ENCODE assay signal across 8 cellular contexts in genomic region chr11:65778901-65779668, GRCh38. TPM values are rescaled to one million over a fixed set of nuclear protein-coding genes. Genes with fewer than 3 reads are reported as not detected.
A peak's percentile ranks its signal among the peaks of the same experiment; 100 is the strongest.
DNase-seq lines count a peak whose midpoint lies in the region; ATAC-seq and TF ChIP-seq lines count a peak whose summit lies in the region.

No MANE protein-coding gene starts in this region.

- no peak overlapping the region for H3K27ac ChIP-seq in DOHH2 (ENCODE audit: low read depth, low read length)
- no peak overlapping the region for H3K27ac ChIP-seq in Peyer's patch

- H3K9me3 ChIP-seq in DOHH2 (ENCODE audit: control insufficient read depth, insufficient read depth, low read length), result no peaks in the 10 kb centered on the region
- no peaks in the 10 kb centered on the region for H3K9me3 ChIP-seq in Peyer's patch

- DNase-seq in Peyer's patch (peak in 1 of 3 donors; percentile 8), epithelial cell of proximal tubule (ENCODE audit: low read depth) (no peak), progenitor cell of endocrine pancreas (ENCODE audit: low spot score, unreplicated experiment) (no peak), NCI-H82 treated with DMSO at 0.1 percent for 48 hours (lab: John Stamatoyannopoulos, UW; ENCODE audit: unreplicated experiment) (no peak), anterior cingulate cortex (lab: John Stamatoyannopoulos, UW) (no peak), cerebellar nuclear complex (lab: John Stamatoyannopoulos, UW) (no peak)

- ATAC-seq in HG03196 (IDR thresholded peaks at IDR 0.05; ENCODE audit: unreplicated experiment), result no peak

- no peaks in the 10 kb centered on the region for H3K9me3 Mint-ChIP-seq in progenitor cell of endocrine pancreas (ENCODE audit: low read depth)

- H3K4me3 ChIP-seq in DOHH2 (ENCODE audit: low read length) (peak overlapping the region; percentile 84), Peyer's patch (peak overlapping the region; percentile 86 to 96 (median 94)), epithelial cell of proximal tubule (ENCODE audit: low read depth, low read length) (peak overlapping the region; percentile 77)

- H3K4me1 ChIP-seq in DOHH2 (ENCODE audit: control insufficient read depth, low read length) (peaks cover 20% of the 10 kb centered on the region), Peyer's patch (peaks cover 0 to 19% (median 11%) of the 10 kb centered on the region in 4 donors)

- H3K4me2 ChIP-seq in DOHH2 (ENCODE audit: low read length), result peak overlapping the region; percentile 90

- H3K27me3 Mint-ChIP-seq in progenitor cell of endocrine pancreas, result peaks cover 10% of the 10 kb centered on the region

- H3K36me3 ChIP-seq in DOHH2 (ENCODE audit: control insufficient read depth, low read length), result peaks cover 38% of the 10 kb centered on the region
- H3K36me3 ChIP-seq in Peyer's patch, result peaks cover 0 to 22% (median 0%) of the 10 kb centered on the region in 3 donors

- H4K20me1 ChIP-seq in DOHH2 (ENCODE audit: control insufficient read depth, insufficient read depth, low read depth, low read length), result peaks cover 15% of the 10 kb centered on the region

- H3F3A ChIP-seq in DOHH2 (ENCODE audit: control insufficient read depth, insufficient read depth), result no peaks in the 10 kb centered on the region

- H3K27me3 ChIP-seq in DOHH2 (ENCODE audit: control insufficient read depth, low read length) (peaks cover 12% of the 10 kb centered on the region; the same call in 1 of the 2 replicates), Peyer's patch (no peaks in the 10 kb centered on the region)

- peaks cover 4% of the 10 kb centered on the region for H3K4me1 Mint-ChIP-seq in progenitor cell of endocrine pancreas (ENCODE audit: low read depth)

- no peaks in the 10 kb centered on the region for H3K36me3 Mint-ChIP-seq in progenitor cell of endocrine pancreas (ENCODE audit: insufficient read depth)

- TF ChIP-seq POLR2A in Peyer's patch (IDR thresholded peaks at IDR 0.05), result no peak

- H3K27ac Mint-ChIP-seq in progenitor cell of endocrine pancreas, result no peak overlapping the region

- H3K4me3 Mint-ChIP-seq in progenitor cell of endocrine pancreas (ENCODE audit: low read depth), result peak overlapping the region; percentile 60

- peaks cover 39% of the 10 kb centered on the region for H3K79me2 ChIP-seq in DOHH2 (ENCODE audit: control insufficient read depth, low read length)

- no peaks in the 10 kb centered on the region for H3K9me2 ChIP-seq in DOHH2 (replicated peaks; ENCODE audit: control insufficient read depth, low read length)

- TF ChIP-seq CTCF in DOHH2 (IDR thresholded peaks at IDR 0.05; ENCODE audit: low read depth, low read length, poor library complexity, severe bottlenecking) (no peak), Peyer's patch (IDR thresholded peaks at IDR 0.05) (no peak), epithelial cell of proximal tubule (conservative IDR thresholded peaks at IDR 0.05; ENCODE audit: low read depth, low read length) (no peak), progenitor cell of endocrine pancreas (IDR thresholded peaks at IDR 0.05; ENCODE audit: unreplicated experiment) (no peak)

RNA-seq across cellular contexts. Expression of gene AP5B1, which starts 1.7 kb away (rescaled TPM):
- 10 to 100 TPM; 14.9 to 35.8 (median 35.0) TPM for total RNA-seq in Peyer's patch
- total RNA-seq in epithelial cell of proximal tubule, result 14.0 and 17.9 TPM in 2 replicates
- total RNA-seq in progenitor cell of endocrine pancreas, result 18.4 and 19.3 TPM in 2 replicates

RNA-seq across cellular contexts. Expression of gene OVOL1, which starts 7.8 kb away (rescaled TPM):
- 10 to 100 TPM; 14.9 to 33.2 (median 29.8) TPM for total RNA-seq in Peyer's patch
- 4.8 and 12.5 TPM in 2 replicates for total RNA-seq in epithelial cell of proximal tubule
- total RNA-seq in progenitor cell of endocrine pancreas, result 12.4 and 12.7 TPM in 2 replicates

RNA-seq across cellular contexts. Expression of gene SNX32, which starts 54.7 kb away (rescaled TPM):
- total RNA-seq in Peyer's patch (1 to 10 TPM in 3 of 4 donors, not detected in 1; 1.7 to 6.7 (median 6.4) TPM), epithelial cell of proximal tubule (2.1 TPM in 1 of 2 replicates, not detected in the other), progenitor cell of endocrine pancreas (3.6 and 4.6 TPM in 2 replicates)

RNA-seq across cellular contexts. Expression of gene RNASEH2C, which starts 58.5 kb away (rescaled TPM):
- total RNA-seq in Peyer's patch (10 to 100 TPM; 27.2 to 98.2 (median 35.4) TPM), epithelial cell of proximal tubule (76.7 and 81.1 TPM in 2 replicates), progenitor cell of endocrine pancreas (38.5 and 44.0 TPM in 2 replicates)
